In genomic region chr17:41189837-41190318, GRCh38 we compare ENCODE assay signal across 6 cellular contexts. TPM values are rescaled to one million over a fixed set of nuclear protein-coding genes. Genes with fewer than 3 reads are reported as not detected.
"Had no signal": no experiment of that assay in that cellular context is flagged by ENCODE, and none has a peak within 500 bp of the region (broad histone marks: within the 10 kb centered on the region; RNA-seq: fewer than 3 reads in every experiment).

TSS of gene KRTAP9-1 (plus strand) at chr17:41189887. CDS start at chr17:41189887, 0 bp downstream.

RNA-seq across cellular contexts. Expression of gene KRTAP9-1, which starts in this region (rescaled TPM):
- total RNA-seq: GM23338, H4, H7, HFFc6, HT1080, IMR-90 had no signal
- polyA plus RNA-seq: GM23338, IMR-90 had no signal
